6 cellular contexts compared by ENCODE assay signal in the genomic region with DNA sequence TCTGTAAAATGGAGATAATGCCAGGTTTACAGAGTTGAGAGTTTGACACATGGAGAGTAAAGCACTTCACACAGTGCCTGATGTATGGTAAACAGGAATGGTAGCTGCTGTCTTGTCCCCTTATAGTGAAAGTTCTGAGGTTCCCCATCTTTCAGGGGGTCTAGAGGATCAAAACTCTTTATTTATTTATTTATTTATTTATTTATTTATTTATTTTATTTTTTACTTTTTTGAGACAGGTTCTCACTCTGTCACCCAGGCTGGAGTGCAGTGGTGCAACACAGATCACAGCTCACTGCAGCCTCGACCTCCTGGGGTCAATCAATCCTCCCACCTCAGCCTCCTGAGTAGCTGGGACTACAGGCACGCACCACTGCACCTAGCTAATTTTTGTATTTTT. TPM values are rescaled to one million over a fixed set of nuclear protein-coding genes. Genes with fewer than 3 reads are reported as not detected.
"Had no signal": no experiment of that assay in that cellular context is flagged by ENCODE, and none has a peak within 500 bp of the region (broad histone marks: within the 10 kb centered on the region; RNA-seq: fewer than 3 reads in every experiment).

No MANE protein-coding gene starts in this region.

RNA-seq across cellular contexts. Expression of a gene that starts 40.1 kb away (rescaled TPM):
- polyA plus RNA-seq: naive thymus-derived CD8-positive, alpha-beta T cell; neural cell; ovary; pancreas; psoas muscle; right cardiac atrium had no signal
